Comparison of ENCODE assay signal across 7 cellular contexts in the genomic region with DNA sequence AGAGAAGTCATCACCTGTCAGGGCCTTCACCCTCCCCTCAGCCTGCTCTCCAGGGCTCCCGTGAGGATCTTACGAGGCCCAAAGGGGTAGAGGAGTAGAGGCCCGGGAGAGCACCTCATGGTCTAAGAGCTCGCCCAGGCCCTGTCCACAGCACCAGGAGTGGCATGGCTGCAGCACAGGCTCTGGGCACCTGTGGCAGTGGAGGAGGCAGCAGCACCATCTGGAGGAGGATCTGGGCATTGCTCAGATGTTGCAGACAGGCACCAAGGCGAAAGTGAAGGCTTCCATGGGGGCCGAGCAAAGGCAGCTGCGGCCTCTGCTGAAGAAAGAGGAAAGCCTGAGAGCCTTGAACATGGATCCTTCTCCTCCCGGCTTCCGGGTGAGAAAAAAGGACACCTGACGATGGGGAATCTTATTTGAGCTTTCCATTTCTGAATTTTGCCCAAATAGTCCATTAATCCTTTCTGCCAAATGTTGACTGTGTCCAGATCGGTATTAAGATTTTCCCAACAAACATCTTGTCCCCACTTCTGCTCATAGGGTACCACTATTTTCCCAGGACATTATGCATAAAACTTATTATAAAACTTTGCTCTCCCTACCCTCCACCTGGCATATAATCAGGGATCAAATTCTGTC.
A peak's percentile ranks its signal among the peaks of the same experiment; 100 is the strongest.
DNase-seq lines count a peak whose midpoint lies in the region; ATAC-seq, FAIRE-seq and TF ChIP-seq lines count a peak whose summit lies in the region.

No MANE protein-coding gene starts in this region.

- H2AFZ ChIP-seq in astrocyte (ENCODE audit: low read depth, low read length) = no peak overlapping the region

- H3K79me2 ChIP-seq in astrocyte (ENCODE audit: insufficient read depth, low read length) = no peaks in the 10 kb centered on the region

- no peaks in the 10 kb centered on the region for H3K27me3 ChIP-seq in astrocyte (ENCODE audit: insufficient read depth, low read length)

- no peaks in the 10 kb centered on the region for H3K36me3 ChIP-seq in astrocyte (ENCODE audit: insufficient read depth, low read length)

- no peaks in the 10 kb centered on the region for H3K27me3 Mint-ChIP-seq in astrocyte (ENCODE audit: low read depth, unreplicated experiment)

- no peak for FAIRE-seq in astrocyte (lab: Jason Lieb, UNC)

- no peaks in the 10 kb centered on the region for H3K4me1 ChIP-seq in astrocyte (ENCODE audit: insufficient read depth, low read length)

- no peak overlapping the region for H3K4me2 ChIP-seq in astrocyte (ENCODE audit: low read length)

- ATAC-seq in GM21723 (IDR thresholded peaks at IDR 0.05; ENCODE audit: unreplicated experiment) = peak; percentile 99

- H3K4me3 Mint-ChIP-seq in astrocyte (ENCODE audit: unreplicated experiment) = no peak overlapping the region

- no peaks in the 10 kb centered on the region for H3K4me1 Mint-ChIP-seq in astrocyte (ENCODE audit: low read depth, unreplicated experiment)

- H3K9ac ChIP-seq in astrocyte (ENCODE audit: low read length) = no peak overlapping the region

- H3K9me3 Mint-ChIP-seq in astrocyte (ENCODE audit: unreplicated experiment) = no peaks in the 10 kb centered on the region

- DNase-seq in GM12865 (ENCODE audit: low read depth) (peak; percentile 91), HuH-7.5 (ENCODE audit: low spot score) (peak; percentile 4), T-helper 1 cell (peak; percentile 15 to 75 (median 41)), astrocyte (ENCODE audit: low read depth) (no peak), inferior parietal cortex (ENCODE audit: extremely low spot score) (peak; percentile 59)
- peak; percentile 49 to 62 (median 52) for DNase-seq in stimulated activated CD4-positive, alpha-beta T cell treated with anti-CD3 and anti-CD28 coated beads, TNF-alpha, amount 100 ng/mL, for 48 hours (ENCODE audit: low read depth in 3 of 3)

- H3K27ac Mint-ChIP-seq in astrocyte (ENCODE audit: unreplicated experiment) = no peak overlapping the region

- no peaks in the 10 kb centered on the region for H3K36me3 Mint-ChIP-seq in astrocyte (ENCODE audit: low read depth, unreplicated experiment)

- TF ChIP-seq CTCF in GM12865 (IDR thresholded peaks at IDR 0.05; ENCODE audit: insufficient read depth, low read depth, low read length, missing control alignments) (peak; percentile 84), astrocyte (IDR thresholded peaks at IDR 0.05; ENCODE audit: insufficient read depth, low read depth, low read length) (peak; percentile 33)

- H4K20me1 ChIP-seq in astrocyte (ENCODE audit: insufficient read depth, low read length) = no peaks in the 10 kb centered on the region

- H3K27ac ChIP-seq in astrocyte (ENCODE audit: low read depth, low read length) = no peak overlapping the region

- no peak overlapping the region for H3K4me3 ChIP-seq in GM12865 (ENCODE audit: low read depth, low read length)
- no peak overlapping the region for H3K4me3 ChIP-seq in astrocyte (ENCODE audit: insufficient read depth, low read depth, low read length)

- H3K9me3 ChIP-seq in astrocyte (ENCODE audit: insufficient read depth, low read depth, low read length) = no peaks in the 10 kb centered on the region
